ENCODE assay signal across 12 cellular contexts in the genomic region with DNA sequence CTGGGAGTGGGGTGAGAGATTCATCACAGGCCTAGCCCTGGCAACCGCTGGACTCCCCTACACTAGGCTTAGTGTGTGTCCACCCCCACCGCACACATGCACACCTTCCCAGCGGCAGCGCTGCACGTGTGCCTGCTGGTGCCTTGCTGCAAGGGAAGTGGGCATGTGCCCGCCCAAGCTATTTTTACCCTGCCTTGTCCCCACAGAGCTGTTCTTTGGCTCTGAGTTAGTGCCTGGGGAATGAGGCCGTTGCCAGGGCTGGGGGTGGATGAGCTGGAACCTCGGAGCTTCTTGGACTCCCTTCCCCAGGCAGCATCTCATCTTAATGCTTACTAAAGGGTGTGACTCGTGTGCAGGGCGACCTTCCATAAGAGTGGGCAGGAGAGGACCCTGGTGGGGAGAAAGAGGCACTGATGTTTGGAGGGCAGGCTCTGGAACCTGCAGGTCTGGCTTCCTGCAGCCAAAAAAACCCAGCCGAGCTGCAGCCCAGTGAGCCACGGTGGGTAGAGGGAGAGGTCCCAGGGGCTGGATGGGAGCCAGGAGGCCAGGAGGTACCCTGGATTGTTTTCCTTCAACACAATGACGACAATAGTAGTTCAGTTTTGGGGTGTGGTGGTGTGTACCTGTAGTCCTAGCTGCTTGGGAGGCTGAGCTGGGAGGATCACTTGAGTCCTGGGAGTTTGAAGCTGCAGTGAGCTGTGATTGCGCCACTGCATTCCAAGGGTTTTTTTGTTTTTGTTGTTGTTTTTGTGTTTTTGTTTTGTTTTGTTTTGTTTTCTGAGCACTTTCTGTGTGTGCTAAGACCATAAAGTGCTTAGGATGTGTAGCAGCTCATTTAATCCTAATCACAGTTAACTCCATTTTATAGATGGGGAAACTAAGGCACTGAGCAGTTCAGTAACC.
A peak's percentile ranks its signal among the peaks of the same experiment; 100 is the strongest.
DNase-seq lines count a peak whose midpoint lies in the region; ATAC-seq, FAIRE-seq and TF ChIP-seq lines count a peak whose summit lies in the region.
"Had no signal": no experiment of that assay in that cellular context is flagged by ENCODE, and none has a peak within 500 bp of the region (broad histone marks: within the 10 kb centered on the region; RNA-seq: fewer than 3 reads in every experiment).

No MANE protein-coding gene starts in this region.

- no peak for TF ChIP-seq EP300 in ovary (IDR thresholded peaks at IDR 0.05)

- H3K9me2 ChIP-seq in GM23248 (ENCODE audit: insufficient read depth): no peaks in the 10 kb centered on the region

- H3F3A ChIP-seq in GM23248 (ENCODE audit: insufficient read depth): no peaks in the 10 kb centered on the region

- H2AFZ ChIP-seq in GM23248: no peak overlapping the region

- intact Hi-C loops in heart right ventricle (cut with DNase I) (no loop called here), ovary (cut with DNase I) (no loop called here)

- peak overlapping the region; percentile 86 to 89 for H3K4me3 Mint-ChIP-seq in activated T-cell treated with anti-CD3 and anti-CD28 coated beads, Interleukin-2, amount 50 U/mL, for 72 hours

- in situ Hi-C loops in GM23248 (cut with MboI): no loop called here

- H3K27me3 ChIP-seq in GM23248 (replicated peaks; ENCODE audit: insufficient read depth) (peaks cover 5% of the 10 kb centered on the region; the same call in 1 of the 2 replicates), heart right ventricle (no peaks in the 10 kb centered on the region), small intestine (ENCODE audit: control insufficient read depth in 2 of 2, insufficient read depth in 2 of 2, low read length in 2 of 2) (no peaks in the 10 kb centered on the region), ovary (no peaks in the 10 kb centered on the region)
- H3K27me3 ChIP-seq: tibial nerve had no signal

- no peak for FAIRE-seq in small intestine (lab: Jason Lieb, UNC)
- FAIRE-seq: endometrium, islet of Langerhans had no signal

- peaks cover 73% of the 10 kb centered on the region for H3K4me1 Mint-ChIP-seq in activated T-cell treated with anti-CD3 and anti-CD28 coated beads, Interleukin-2, amount 50 U/mL, for 72 hours (ENCODE audit: low read depth)

- no peaks in the 10 kb centered on the region for H3K27me3 Mint-ChIP-seq in activated T-cell treated with anti-CD3 and anti-CD28 coated beads, Interleukin-2, amount 50 U/mL, for 72 hours (ENCODE audit: low read depth)

- peak; percentile 68 for DNase-seq in GM23248
- DNase-seq in activated T-cell treated with anti-CD3 and anti-CD28 coated beads, Interleukin-2, amount 50 U/mL, for 72 hours: peak in 1 of 2 donors; percentile 36
- peak; percentile 64 to 76 for DNase-seq in heart right ventricle
- no peak for DNase-seq in small intestine
- DNase-seq in ovary: no peak
- no peak for DNase-seq in HK-2 (ENCODE audit: unreplicated experiment)
- DNase-seq: NCI-H1417 treated with DMSO at 0.1 percent for 48 hours had no signal

- H3K4me1 ChIP-seq in GM23248 (ENCODE audit: insufficient read depth) (no peaks in the 10 kb centered on the region; the same call in 1 of the 2 replicates), heart right ventricle (peaks cover 6 to 56% (median 29%) of the 10 kb centered on the region in 9 donors), small intestine (ENCODE audit: control insufficient read depth in 2 of 2, insufficient read depth in 1 of 2, low read depth in 1 of 2, low read length in 1 of 2) (peaks cover 0 to 18% of the 10 kb centered on the region in 2 donors), ovary (ENCODE audit: insufficient read depth) (no peaks in the 10 kb centered on the region)

- H3K4me3 ChIP-seq in GM23248 (no peak overlapping the region), heart right ventricle (no peak overlapping the region), small intestine (ENCODE audit: low read depth in 1 of 2, low read length in 2 of 2) (no peak overlapping the region), ovary (no peak overlapping the region)
- H3K4me3 ChIP-seq: tibial nerve had no signal

- TF ChIP-seq POLR2A in ovary (IDR thresholded peaks at IDR 0.05): no peak

- H3K79me2 ChIP-seq in GM23248 (ENCODE audit: insufficient read depth): no peaks in the 10 kb centered on the region

- no peaks in the 10 kb centered on the region for H4K20me1 ChIP-seq in GM23248 (ENCODE audit: insufficient read depth)

- no peak overlapping the region for H3K4me2 ChIP-seq in GM23248 (ENCODE audit: unreplicated experiment)

- ATAC-seq in activated T-cell treated with anti-CD3 and anti-CD28 coated beads, Interleukin-2, amount 50 U/mL, for 72 hours (replicated peaks in 1 of 2): no peak
- ATAC-seq in heart right ventricle (peak; percentile 83 to 95 (median 90)), GM21576 (IDR thresholded peaks at IDR 0.05; ENCODE audit: unreplicated experiment) (no peak), HG03354 (IDR thresholded peaks at IDR 0.05; ENCODE audit: poor library complexity, severe bottlenecking, unreplicated experiment) (no peak)

- H3K36me3 ChIP-seq in GM23248 (ENCODE audit: low read depth) (no peaks in the 10 kb centered on the region), heart right ventricle (no peaks in the 10 kb centered on the region), small intestine (ENCODE audit: control insufficient read depth in 2 of 2, insufficient read depth in 2 of 2, low read length in 2 of 2) (peaks cover 0 to 3% of the 10 kb centered on the region in 2 donors), ovary (no peaks in the 10 kb centered on the region)
- H3K36me3 ChIP-seq: tibial nerve had no signal

- 56 to 60% methylated on average over 14 of the region's 14 CpGs for WGBS in GM23248 (ENCODE audit: low coverage in 1 of 2, low lambda C conversion rate in 2 of 2, missing lambda C conversion rate in 2 of 2), 2 experiments
- WGBS in heart right ventricle, 2 donors: 56 to 60% methylated on average over 14 of the region's 14 CpGs
- WGBS in small intestine, 3 donors: 63 to 70% (median 68%) methylated on average over 14 of the region's 14 CpGs
- 79 to 85% (median 81%) methylated on average over 14 of the region's 14 CpGs for WGBS in ovary, 3 donors

- H3K9me3 Mint-ChIP-seq in activated T-cell treated with anti-CD3 and anti-CD28 coated beads, Interleukin-2, amount 50 U/mL, for 72 hours: no peaks in the 10 kb centered on the region

- no peak overlapping the region for H3K9ac ChIP-seq in GM23248

- H3K27ac ChIP-seq in GM23248: no peak overlapping the region
- H3K27ac ChIP-seq in heart right ventricle: peak overlapping the region; percentile 46 to 87 (median 70)
- peak overlapping the region; percentile 75 to 79 for H3K27ac ChIP-seq in small intestine (ENCODE audit: low read depth in 1 of 2, low read length in 1 of 2)
- H3K27ac ChIP-seq in ovary: no peak overlapping the region

- H3K9me3 ChIP-seq in GM23248 (ENCODE audit: low read depth): no peaks in the 10 kb centered on the region
- H3K9me3 ChIP-seq in heart right ventricle: no peaks in the 10 kb centered on the region
- no peaks in the 10 kb centered on the region for H3K9me3 ChIP-seq in small intestine (ENCODE audit: control insufficient read depth, low read depth)
- no peaks in the 10 kb centered on the region for H3K9me3 ChIP-seq in ovary
- H3K9me3 ChIP-seq: tibial nerve had no signal

- H3K36me3 Mint-ChIP-seq in activated T-cell treated with anti-CD3 and anti-CD28 coated beads, Interleukin-2, amount 50 U/mL, for 72 hours (ENCODE audit: insufficient read depth in 2 of 2): no peaks in the 10 kb centered on the region

- peak overlapping the region; percentile 97 for H3K27ac Mint-ChIP-seq in activated T-cell treated with anti-CD3 and anti-CD28 coated beads, Interleukin-2, amount 50 U/mL, for 72 hours

- TF ChIP-seq CTCF in heart right ventricle (IDR thresholded peaks at IDR 0.05) (no peak), ovary (IDR thresholded peaks at IDR 0.05) (no peak)

Comparison
In these comparisons a context has a peak if more than half of its experiments do, and no peak if none do; other contexts are left out.
1. DNase-seq: peak in GM23248 (single experiment) and heart right ventricle (2 of 2); none in small intestine (single experiment), ovary (0 of 5) and HK-2 (single experiment).
2. H3K27ac ChIP-seq: peak in heart right ventricle (10 of 10) and small intestine (2 of 2); none in GM23248 (single experiment) and ovary (0 of 2).
3. ATAC-seq: peak in heart right ventricle (8 of 8); none in activated T-cell treated with anti-CD3 and anti-CD28 coated beads, Interleukin-2, amount 50 U/mL, for 72 hours (0 of 2), GM21576 (single experiment) and HG03354 (single experiment).